Comparison of ENCODE assay signal across 15 cellular contexts in genomic region chr1:235307158-235308124, GRCh38. TPM values are rescaled to one million over a fixed set of nuclear protein-coding genes. Genes with fewer than 3 reads are reported as not detected.
DNase-seq lines count a peak whose midpoint lies in the region; ATAC-seq and TF ChIP-seq lines count a peak whose summit lies in the region.
"Had no signal": no experiment of that assay in that cellular context is flagged by ENCODE, and none has a peak within 500 bp of the region (broad histone marks: within the 10 kb centered on the region; RNA-seq: fewer than 3 reads in every experiment).

No MANE protein-coding gene starts in this region.

- H3K4me1 Mint-ChIP-seq in activated CD4-positive, alpha-beta T cell treated with anti-CD3 and anti-CD28 coated beads, Interleukin-2, amount 10 ng/mL, durations not matched to agents 24 days and 14 days, result peaks cover 38% of the 10 kb centered on the region
- H3K4me1 Mint-ChIP-seq in chondrocyte (ENCODE audit: low read depth), result peaks cover 17% of the 10 kb centered on the region

- no peaks in the 10 kb centered on the region for H3K27me3 Mint-ChIP-seq in activated CD4-positive, alpha-beta T cell treated with anti-CD3 and anti-CD28 coated beads, Interleukin-2, amount 10 ng/mL, durations not matched to agents 24 days and 14 days
- H3K27me3 Mint-ChIP-seq in chondrocyte (ENCODE audit: low read depth), result no peaks in the 10 kb centered on the region

- H2AFZ ChIP-seq in GM23248 (no peak overlapping the region), osteoblast (ENCODE audit: low read length) (no peak overlapping the region)

- intact Hi-C loops in activated CD4-positive, alpha-beta T cell treated with anti-CD3 and anti-CD28 coated beads, Interleukin-2, amount 10 ng/mL, durations not matched to agents 24 days and 14 days (cut with micrococcal nuclease), result no loop called here

- peaks cover 20% of the 10 kb centered on the region for H3K4me1 ChIP-seq in GM23248 (ENCODE audit: insufficient read depth)
- H3K4me1 ChIP-seq in osteoblast (ENCODE audit: insufficient read depth, low read length), result peaks cover 18% of the 10 kb centered on the region

- H3K4me3 ChIP-seq in GM23248, result peak overlapping the region; percentile 1; the same call in 1 of the 2 replicates
- H3K4me3 ChIP-seq in osteoblast (ENCODE audit: insufficient read depth, low read length), result no peak overlapping the region
- H3K4me3 ChIP-seq: heart left ventricle had no signal

- H4K20me1 ChIP-seq in GM23248 (ENCODE audit: insufficient read depth), result peaks cover 36% of the 10 kb centered on the region; the same call in 1 of the 2 replicates
- H4K20me1 ChIP-seq in osteoblast (ENCODE audit: insufficient read depth, low read length), result peaks cover 59% of the 10 kb centered on the region

- no peaks in the 10 kb centered on the region for H3K9me3 ChIP-seq in GM23248 (ENCODE audit: low read depth)
- H3K9me3 ChIP-seq in osteoblast (ENCODE audit: low read depth, low read length), result no peaks in the 10 kb centered on the region
- H3K9me3 ChIP-seq: heart left ventricle, neutrophil had no signal

- no peaks in the 10 kb centered on the region for H3K9me3 Mint-ChIP-seq in activated CD4-positive, alpha-beta T cell treated with anti-CD3 and anti-CD28 coated beads, Interleukin-2, amount 10 ng/mL, durations not matched to agents 24 days and 14 days
- H3K9me3 Mint-ChIP-seq in chondrocyte (ENCODE audit: low read depth), result no peaks in the 10 kb centered on the region

- no peaks in the 10 kb centered on the region for H3K9me2 ChIP-seq in GM23248 (ENCODE audit: insufficient read depth)

- H3K4me2 ChIP-seq in GM23248 (ENCODE audit: unreplicated experiment) (peak overlapping the region; percentile 1), osteoblast (ENCODE audit: insufficient read depth, low read length) (peak overlapping the region; percentile 1)

- 70 to 73% methylated on average over 7 of the region's 7 CpGs for WGBS in GM23248 (ENCODE audit: low coverage in 1 of 2, low lambda C conversion rate in 2 of 2, missing lambda C conversion rate in 2 of 2), 2 experiments

- peak overlapping the region; percentile 25 for H3K27ac Mint-ChIP-seq in activated CD4-positive, alpha-beta T cell treated with anti-CD3 and anti-CD28 coated beads, Interleukin-2, amount 10 ng/mL, durations not matched to agents 24 days and 14 days
- H3K27ac Mint-ChIP-seq in chondrocyte (ENCODE audit: unreplicated experiment), result peak overlapping the region; percentile 20

- peaks cover 14% of the 10 kb centered on the region for H3K36me3 Mint-ChIP-seq in activated CD4-positive, alpha-beta T cell treated with anti-CD3 and anti-CD28 coated beads, Interleukin-2, amount 10 ng/mL, durations not matched to agents 24 days and 14 days (ENCODE audit: low read depth)
- H3K36me3 Mint-ChIP-seq in chondrocyte (ENCODE audit: low read depth), result no peaks in the 10 kb centered on the region

- H3F3A ChIP-seq in GM23248 (ENCODE audit: insufficient read depth), result peaks cover 15% of the 10 kb centered on the region; the same call in 1 of the 2 replicates

- H3K79me2 ChIP-seq in GM23248 (ENCODE audit: insufficient read depth), result peaks cover 93% of the 10 kb centered on the region
- H3K79me2 ChIP-seq in osteoblast (ENCODE audit: insufficient read depth, low read length), result peaks cover 76% of the 10 kb centered on the region

- no peak for DNase-seq in activated CD4-positive, alpha-beta T cell treated with anti-CD3 and anti-CD28 coated beads, Interleukin-2, amount 10 ng/mL, durations not matched to agents 24 days and 14 days
- no peak for DNase-seq in activated CD4-positive, alpha-beta T cell treated with anti-CD3 and anti-CD28 coated beads for 1 hour
- DNase-seq in GM23248 (peak; percentile 76), chondrocyte (ENCODE audit: low spot score) (no peak), osteoblast (ENCODE audit: insufficient read length, low spot score, missing footprints) (no peak), NCI-H2227 (lab: John Stamatoyannopoulos, UW; ENCODE audit: unreplicated experiment) (no peak), GM19240 (ENCODE audit: insufficient read length, low spot score) (no peak)
- DNase-seq: GOT3; heart left ventricle; NCI-H1930; NK-92 treated with Interleukin-12 subunit alpha and Interleukin-12 subunit beta, amount 100 ng/mL, for 24 hours; SIG-M5 had no signal

- no peak overlapping the region for H3K4me3 Mint-ChIP-seq in activated CD4-positive, alpha-beta T cell treated with anti-CD3 and anti-CD28 coated beads, Interleukin-2, amount 10 ng/mL, durations not matched to agents 24 days and 14 days
- no peak overlapping the region for H3K4me3 Mint-ChIP-seq in chondrocyte (ENCODE audit: unreplicated experiment)

- in situ Hi-C loops in GM23248 (cut with MboI), result no loop called here

- TF ChIP-seq CTCF in chondrocyte (IDR thresholded peaks at IDR 0.05) (no peak), osteoblast (IDR thresholded peaks at IDR 0.05; ENCODE audit: extremely low read depth, low read depth, low read length) (no peak)

- H3K27me3 ChIP-seq in GM23248 (replicated peaks; ENCODE audit: insufficient read depth), result no peaks in the 10 kb centered on the region
- no peaks in the 10 kb centered on the region for H3K27me3 ChIP-seq in osteoblast (ENCODE audit: insufficient read depth, low read length)
- H3K27me3 ChIP-seq: heart left ventricle, neutrophil had no signal

- no peak for ATAC-seq in GM18520 (IDR thresholded peaks at IDR 0.05; ENCODE audit: unreplicated experiment)

- H3K9ac ChIP-seq in GM23248, result peak overlapping the region; percentile 18; the same call in 1 of the 2 replicates

- H3K36me3 ChIP-seq in GM23248 (ENCODE audit: low read depth) (no peaks in the 10 kb centered on the region), osteoblast (ENCODE audit: insufficient read depth, low read length) (peaks cover 2% of the 10 kb centered on the region)
- H3K36me3 ChIP-seq: neutrophil had no signal

- peak overlapping the region; percentile 56 for H3K27ac ChIP-seq in GM23248
- peak overlapping the region; percentile 1 for H3K27ac ChIP-seq in osteoblast (ENCODE audit: low read depth, low read length)
- H3K27ac ChIP-seq: heart left ventricle, HL-60, neutrophil had no signal

RNA-seq across cellular contexts. Expression of gene ARID4B, which starts 20.5 kb away (rescaled TPM):
- 50.8 and 50.9 TPM in 2 replicates for total RNA-seq in activated CD4-positive, alpha-beta T cell treated with anti-CD3 and anti-CD28 coated beads, Interleukin-2, amount 10 ng/mL, durations not matched to agents 24 days and 14 days
- 15.0 and 17.8 TPM in 2 replicates for total RNA-seq in GM23248 (2014; rRNA removed; shearing (Covaris generic))
- 23.8 and 25.6 TPM in 2 replicates for polyA plus RNA-seq in GM23248 (2016; fragmentation: Nextera tagmentation; extraction: Ambion mirVana)
- total RNA-seq in chondrocyte, result 26.5 to 33.5 TPM (median 26.5 TPM) in 3 replicates
- total RNA-seq in osteoblast, result 33.7 and 47.4 TPM in 2 replicates

RNA-seq across cellular contexts. Expression of gene GGPS1, which starts 20.9 kb away (rescaled TPM):
- total RNA-seq in activated CD4-positive, alpha-beta T cell treated with anti-CD3 and anti-CD28 coated beads, Interleukin-2, amount 10 ng/mL, durations not matched to agents 24 days and 14 days, result 30.8 and 33.9 TPM in 2 replicates
- total RNA-seq in GM23248 (2014; rRNA removed; shearing (Covaris generic)), result 33.6 and 46.8 TPM in 2 replicates
- polyA plus RNA-seq in GM23248 (2016; fragmentation: Nextera tagmentation; extraction: Ambion mirVana), result 59.4 and 59.9 TPM in 2 replicates
- total RNA-seq in chondrocyte (39.1 to 44.5 TPM (median 39.4 TPM) in 3 replicates), osteoblast (22.4 and 23.9 TPM in 2 replicates)

RNA-seq across cellular contexts. Expression of gene TBCE, which starts 59.8 kb away (rescaled TPM):
- 24.0 and 24.2 TPM in 2 replicates for total RNA-seq in activated CD4-positive, alpha-beta T cell treated with anti-CD3 and anti-CD28 coated beads, Interleukin-2, amount 10 ng/mL, durations not matched to agents 24 days and 14 days
- 23.3 and 24.4 TPM in 2 replicates for total RNA-seq in GM23248 (2014; rRNA removed; shearing (Covaris generic))
- polyA plus RNA-seq in GM23248 (2016; fragmentation: Nextera tagmentation; extraction: Ambion mirVana), result 33.8 and 35.3 TPM in 2 replicates
- total RNA-seq in chondrocyte (16.6 to 23.3 TPM (median 23.2 TPM) in 3 replicates), osteoblast (22.8 and 26.8 TPM in 2 replicates)
